ENCODE assay signal across 14 cellular contexts in genomic region chr11:2913029-2913431, GRCh38. TPM values are rescaled to one million over a fixed set of nuclear protein-coding genes. Genes with fewer than 3 reads are reported as not detected.
A peak's percentile ranks its signal among the peaks of the same experiment; 100 is the strongest.
DNase-seq lines count a peak whose midpoint lies in the region; ATAC-seq and TF ChIP-seq lines count a peak whose summit lies in the region.
"Had no signal": no experiment of that assay in that cellular context is flagged by ENCODE, and none has a peak within 500 bp of the region (broad histone marks: within the 10 kb centered on the region; RNA-seq: fewer than 3 reads in every experiment).

No MANE protein-coding gene starts in this region.

- no peaks in the 10 kb centered on the region for H3K9me3 Mint-ChIP-seq in naive thymus-derived CD4-positive, alpha-beta T cell
- H3K9me3 Mint-ChIP-seq: memory B cell; stimulated activated naive B cell treated with anti-CD40 and anti-IgM and Interleukin-4, amounts not matched to agents 10 μg/mL and 1 μg/mL and 100 μg/mL, for 72 hours had no signal

- POLR2A ChIA-PET in naive thymus-derived CD4-positive, alpha-beta T cell (lab: Charles Lee): interaction anchor here (1.0 kb wide), 1 partner anchor 10 kb away, joined by 3 read pairs; no protein-coding TSS in a partner anchor

- TF ChIP-seq CTCF in stomach (IDR thresholded peaks at IDR 0.05): no peak

- H3K36me3 Mint-ChIP-seq in naive thymus-derived CD4-positive, alpha-beta T cell: no peaks in the 10 kb centered on the region
- H3K36me3 Mint-ChIP-seq: memory B cell; stimulated activated naive B cell treated with anti-CD40 and anti-IgM and Interleukin-4, amounts not matched to agents 10 μg/mL and 1 μg/mL and 100 μg/mL, for 72 hours had no signal

- H3K9me3 ChIP-seq in adipocyte (ENCODE audit: control insufficient read depth, low read length) (no peaks in the 10 kb centered on the region), stomach (no peaks in the 10 kb centered on the region)
- no peaks in the 10 kb centered on the region for H3K9me3 ChIP-seq in naive thymus-derived CD4-positive, alpha-beta T cell (ENCODE audit: control insufficient read depth in 2 of 3, low read length in 3 of 3)

- ATAC-seq in naive thymus-derived CD4-positive, alpha-beta T cell: no peak

- no peaks in the 10 kb centered on the region for H3K27me3 ChIP-seq in adipocyte (replicated peaks; ENCODE audit: control insufficient read depth, insufficient read depth, low read length)
- H3K27me3 ChIP-seq in stomach: peaks cover 0 to 18% (median 0%) of the 10 kb centered on the region in 3 donors
- no peaks in the 10 kb centered on the region for H3K27me3 ChIP-seq in naive thymus-derived CD4-positive, alpha-beta T cell (ENCODE audit: control insufficient read depth in 2 of 2, insufficient read depth in 2 of 2, low read length in 2 of 2)

- TF ChIP-seq EP300 in stomach (IDR thresholded peaks at IDR 0.05): no peak

- DNase-seq in HCEC 1CT (peak; percentile 28), adipocyte (ENCODE audit: low read depth) (peak; percentile 24), iPS-NIHi7 (ENCODE audit: extremely low spot score) (peak; percentile 50), stomach (no peak), nucleus accumbens (lab: John Stamatoyannopoulos, UW) (no peak), foreskin melanocyte (no peak)
- DNase-seq in naive thymus-derived CD4-positive, alpha-beta T cell: no peak
- no peak for DNase-seq in activated effector memory CD4-positive, alpha-beta T cell treated with anti-CD3 and anti-CD28 coated beads, Interleukin-2, amount 50 U/mL, for 16 hours
- DNase-seq: activated CD4-positive, alpha-beta T cell treated with anti-CD3 and anti-CD28 coated beads for 48 hours; SHP77; stimulated activated CD4-positive, alpha-beta T cell treated with anti-CD3 and anti-CD28 coated beads, Interleukin-12 subunit alpha, Interleukin-12 subunit beta, amount 100 ng/mL, for 4 hours; stimulated activated naive B cell treated with anti-CD40 and anti-IgM and Interleukin-4, amounts not matched to agents 10 μg/mL and 1 μg/mL and 100 μg/mL, for 72 hours had no signal

- H3K27ac ChIP-seq in stomach: peak overlapping the region; percentile 83 to 92 (median 88)
- H3K27ac ChIP-seq in naive thymus-derived CD4-positive, alpha-beta T cell (ENCODE audit: low read depth, low read length): no peak overlapping the region

- H3K36me3 ChIP-seq in adipocyte (ENCODE audit: control insufficient read depth, insufficient read depth, low read length, severe bottlenecking) (no peaks in the 10 kb centered on the region), stomach (no peaks in the 10 kb centered on the region)
- H3K36me3 ChIP-seq in naive thymus-derived CD4-positive, alpha-beta T cell (ENCODE audit: control insufficient read depth in 2 of 3, insufficient read depth in 3 of 3, low read length in 3 of 3): no peaks in the 10 kb centered on the region

- no peak overlapping the region for H3K9ac ChIP-seq in adipocyte (ENCODE audit: low read length)

- H3K4me3 ChIP-seq in adipocyte (ENCODE audit: low read length) (no peak overlapping the region), stomach (no peak overlapping the region)
- no peak overlapping the region for H3K4me3 ChIP-seq in naive thymus-derived CD4-positive, alpha-beta T cell (ENCODE audit: low read length)

- peak overlapping the region in 1 of 10 donors; percentile 34 for H3K4me3 Mint-ChIP-seq in naive thymus-derived CD4-positive, alpha-beta T cell
- H3K4me3 Mint-ChIP-seq: stimulated activated naive B cell treated with anti-CD40 and anti-IgM and Interleukin-4, amounts not matched to agents 10 μg/mL and 1 μg/mL and 100 μg/mL, for 72 hours had no signal

- peaks cover 5 to 14% (median 11%) of the 10 kb centered on the region in 7 donors for H3K4me1 Mint-ChIP-seq in naive thymus-derived CD4-positive, alpha-beta T cell

- 60 to 72% (median 60%) methylated on average over 9 to 12 of the region's 12 CpGs for WGBS in stomach, 5 donors

- CTCF ChIA-PET in naive thymus-derived CD4-positive, alpha-beta T cell (lab: Charles Lee): interaction anchor here (0.6 kb wide), 1 partner anchor 65 kb away, joined by 4 read pairs; no protein-coding TSS in a partner anchor

- no peaks in the 10 kb centered on the region for H3K27me3 Mint-ChIP-seq in naive thymus-derived CD4-positive, alpha-beta T cell

- intact Hi-C loops in stomach (cut with DNase I; ENCODE audit: low total_unique reads): no loop called here
- intact Hi-C loops in naive thymus-derived CD4-positive, alpha-beta T cell (cut with micrococcal nuclease): no loop called here

- no peak for TF ChIP-seq POLR2A in stomach (IDR thresholded peaks at IDR 0.05)

- peak overlapping the region in 1 of 9 donors; percentile 46 for H3K27ac Mint-ChIP-seq in naive thymus-derived CD4-positive, alpha-beta T cell
- H3K27ac Mint-ChIP-seq: memory B cell; stimulated activated naive B cell treated with anti-CD40 and anti-IgM and Interleukin-4, amounts not matched to agents 10 μg/mL and 1 μg/mL and 100 μg/mL, for 72 hours had no signal

- H3K4me1 ChIP-seq in adipocyte (ENCODE audit: control insufficient read depth, insufficient read depth, low read length) (peaks cover 10% of the 10 kb centered on the region), stomach (peaks cover 33 to 54% (median 50%) of the 10 kb centered on the region in 4 donors)
- peaks cover 0 to 5% of the 10 kb centered on the region in 2 donors for H3K4me1 ChIP-seq in naive thymus-derived CD4-positive, alpha-beta T cell (ENCODE audit: control insufficient read depth in 2 of 2, insufficient read depth in 2 of 2, low read length in 2 of 2)

RNA-seq across cellular contexts. Expression of gene PHLDA2, which starts 16.2 kb away (rescaled TPM):
- 10 to 100 TPM in 1 of 5 donors, 1 to 10 TPM in 1, not detected in 3; 3.1 to 34.2 TPM for total RNA-seq in stomach
- polyA plus RNA-seq in stomach: 10 to 100 TPM; 19.7 to 32.7 (median 25.5) TPM
- total RNA-seq in naive thymus-derived CD4-positive, alpha-beta T cell: 1 to 10 TPM in 3 of 5 experiments, not detected in 2; 2.5 to 7.9 (median 4.5) TPM
- not detected for polyA plus RNA-seq in naive thymus-derived CD4-positive, alpha-beta T cell
- total RNA-seq: frontal cortex had no signal

RNA-seq across cellular contexts. Expression of gene CDKN1C, which starts 27.5 kb away (rescaled TPM):
- total RNA-seq in stomach: 10 to 100 TPM; 10.5 to 99.1 (median 14.2) TPM
- 10 to 100 TPM; 41.7 to 51.0 (median 42.9) TPM for polyA plus RNA-seq in stomach
- 10 to 100 TPM in 1 of 5 experiments, 1 to 10 TPM in 3, under 1 TPM in 1; 0.53 to 36.0 (median 6.0) TPM for total RNA-seq in naive thymus-derived CD4-positive, alpha-beta T cell
- under 1 TPM; 0.35 to 0.94 TPM for polyA plus RNA-seq in naive thymus-derived CD4-positive, alpha-beta T cell

Comparison
In these comparisons a context has a peak if more than half of its experiments do, and no peak if none do; other contexts are left out.
1. DNase-seq: peak in HCEC 1CT (single experiment), adipocyte (single experiment) and iPS-NIHi7 (single experiment); none in stomach (single experiment), nucleus accumbens (0 of 56), naive thymus-derived CD4-positive, alpha-beta T cell (0 of 9), foreskin melanocyte (single experiment) and activated effector memory CD4-positive, alpha-beta T cell treated with anti-CD3 and anti-CD28 coated beads, Interleukin-2, amount 50 U/mL, for 16 hours (single experiment).